16 cellular contexts compared by ENCODE assay signal in the genomic region with DNA sequence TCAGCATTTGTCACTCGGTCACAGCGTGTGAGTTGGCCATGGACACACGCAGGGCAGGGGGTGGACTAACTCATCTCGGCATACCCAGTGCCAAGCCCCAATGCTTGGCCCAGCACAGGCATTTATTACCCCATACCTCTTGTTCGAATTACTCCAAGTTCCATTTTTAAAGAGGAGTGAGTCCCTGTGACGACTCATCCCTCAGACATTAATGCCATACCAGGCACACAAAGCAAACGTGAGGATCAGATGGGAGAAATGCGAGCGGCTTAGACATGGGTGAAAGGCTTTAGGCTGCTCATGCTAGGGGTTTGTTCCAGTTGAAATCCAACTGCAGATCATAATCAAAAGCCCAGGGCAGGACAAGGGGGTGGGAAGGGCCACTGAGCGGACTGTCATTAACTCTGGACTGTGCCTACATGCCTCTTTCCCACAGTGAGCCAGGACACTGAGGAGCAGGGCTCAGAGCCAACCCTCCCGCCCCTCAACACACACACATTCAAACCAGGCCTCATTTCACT.
DNase-seq lines count a peak whose midpoint lies in the region; ATAC-seq, FAIRE-seq and TF ChIP-seq lines count a peak whose summit lies in the region.
"Had no signal": no experiment of that assay in that cellular context is flagged by ENCODE, and none has a peak within 500 bp of the region (broad histone marks: within the 10 kb centered on the region; RNA-seq: fewer than 3 reads in every experiment).

No MANE protein-coding gene starts in this region.

- H3K4me1 ChIP-seq in adipocyte (ENCODE audit: control insufficient read depth, insufficient read depth, low read length), result peaks cover 9% of the 10 kb centered on the region
- H3K4me1 ChIP-seq: foreskin keratinocyte had no signal

- no peak overlapping the region for H3K4me3 ChIP-seq in adipocyte (ENCODE audit: low read length)
- H3K4me3 ChIP-seq: sigmoid colon had no signal

- H3K27me3 ChIP-seq in adipocyte (replicated peaks; ENCODE audit: control insufficient read depth, insufficient read depth, low read length), result no peaks in the 10 kb centered on the region
- H3K27me3 ChIP-seq: sigmoid colon had no signal

- no peaks in the 10 kb centered on the region for H3K9me3 ChIP-seq in adipocyte (ENCODE audit: control insufficient read depth, low read length)
- H3K9me3 ChIP-seq: sigmoid colon had no signal

- ATAC-seq in HG02763 (IDR thresholded peaks at IDR 0.05; ENCODE audit: unreplicated experiment) (no peak), GM21526 (IDR thresholded peaks at IDR 0.05; ENCODE audit: low FRiP score, unreplicated experiment) (no peak)
- ATAC-seq: foreskin keratinocyte; naive thymus-derived CD4-positive, alpha-beta T cell had no signal

- FAIRE-seq in H54 (lab: Jason Lieb, UNC), result no peak
- FAIRE-seq: kidney had no signal

- TF ChIP-seq POLR2A in H54 (IDR thresholded peaks at IDR 0.05; ENCODE audit: low read depth, low read length), result no peak

- H3K36me3 ChIP-seq in adipocyte (ENCODE audit: control insufficient read depth, insufficient read depth, low read length, severe bottlenecking), result no peaks in the 10 kb centered on the region
- H3K36me3 ChIP-seq: sigmoid colon had no signal

- DNase-seq in AG20443 (ENCODE audit: low spot score) (peak; percentile 71), H54 (ENCODE audit: insufficient read length, low spot score) (peak; percentile 19), adipocyte (ENCODE audit: low read depth) (peak; percentile 44), kidney tubule cell (ENCODE audit: low spot score) (peak; percentile 79), NCI-H1436 treated with DMSO at 0.1 percent for 48 hours (lab: John Stamatoyannopoulos, UW) (no peak)
- DNase-seq in stimulated activated CD4-positive, alpha-beta T cell treated with anti-CD3 and anti-CD28 coated beads, Interleukin-4, amount 100 ng/mL, for 1 hour, result no peak
- DNase-seq: activated CD4-positive, CD25-positive, alpha-beta regulatory T cell treated with anti-CD3 and anti-CD28 coated beads, Interleukin-2, amount 50 U/mL, for 72 hours; activated T-cell treated with anti-CD3 and anti-CD28 coated beads, Interleukin-2, amount 50 U/mL, for 24 hours; amniotic stem cell; cortex of kidney; kidney; naive thymus-derived CD4-positive, alpha-beta T cell; sigmoid colon had no signal

- no peak overlapping the region for H3K9ac ChIP-seq in adipocyte (ENCODE audit: low read length)

Comparison
In these comparisons a context has a peak if more than half of its experiments do, and no peak if none do; other contexts are left out.
1. DNase-seq: peak in AG20443 (single experiment), H54 (single experiment), adipocyte (single experiment) and kidney tubule cell (single experiment); none in stimulated activated CD4-positive, alpha-beta T cell treated with anti-CD3 and anti-CD28 coated beads, Interleukin-4, amount 100 ng/mL, for 1 hour (single experiment) and NCI-H1436 treated with DMSO at 0.1 percent for 48 hours (single experiment).